Comparison of ENCODE assay signal across 8 cellular contexts in genomic region chr2:25981596-25982272, GRCh38. TPM values are rescaled to one million over a fixed set of nuclear protein-coding genes. Genes with fewer than 3 reads are reported as not detected.
DNase-seq lines count a peak whose midpoint lies in the region; ATAC-seq and TF ChIP-seq lines count a peak whose summit lies in the region.

No MANE protein-coding gene starts in this region.

- peak overlapping the region; percentile 70 for H3K4me2 ChIP-seq in trophoblast cell (ENCODE audit: low read length)

- peak overlapping the region; percentile 79 for H4K12ac ChIP-seq in trophoblast cell (ENCODE audit: low read depth, low read length)

- H3K4me1 ChIP-seq in trophoblast cell (ENCODE audit: control insufficient read depth in 1 of 2, insufficient read depth in 2 of 2, low read length in 2 of 2) = peaks cover 30 to 49% of the 10 kb centered on the region in 2 experiments

- peak overlapping the region; percentile 78 for H2BK5ac ChIP-seq in trophoblast cell (ENCODE audit: low read depth, low read length, poor library complexity)

- TF ChIP-seq CTCF in WI38 (IDR thresholded peaks at IDR 0.05; ENCODE audit: low read depth, low read length) (no peak), glutamatergic neuron (IDR thresholded peaks at IDR 0.05; ENCODE audit: partially characterized antibody, unreplicated experiment) (no peak)

- H3K27me3 ChIP-seq in trophoblast cell (ENCODE audit: insufficient read depth, low read length) = no peaks in the 10 kb centered on the region

- H3K79me2 ChIP-seq in trophoblast cell (ENCODE audit: control insufficient read depth, insufficient read depth, low read length, poor library complexity) = peaks cover 13% of the 10 kb centered on the region

- ATAC-seq in HG02840 (IDR thresholded peaks at IDR 0.05; ENCODE audit: low FRiP score, unreplicated experiment) = peak; percentile 14

- H2BK12ac ChIP-seq in trophoblast cell (ENCODE audit: low read length) = no peak overlapping the region

- H3K79me1 ChIP-seq in trophoblast cell (ENCODE audit: low read length) = peaks cover 31% of the 10 kb centered on the region

- no peak overlapping the region for H3K23ac ChIP-seq in trophoblast cell (ENCODE audit: low read length)

- H3K27me3 Mint-ChIP-seq in glutamatergic neuron (ENCODE audit: unreplicated experiment) = peaks cover 8% of the 10 kb centered on the region

- H3K27ac Mint-ChIP-seq in glutamatergic neuron (ENCODE audit: unreplicated experiment) = peak overlapping the region; percentile 77

- H3K36me3 ChIP-seq in trophoblast cell (ENCODE audit: control insufficient read depth in 1 of 2, insufficient read depth in 2 of 2, low read length in 2 of 2) = peaks cover 2 to 5% of the 10 kb centered on the region in 2 experiments

- peak overlapping the region; percentile 64 for H3K18ac ChIP-seq in trophoblast cell (ENCODE audit: low read length)

- H3K14ac ChIP-seq in trophoblast cell (ENCODE audit: low read length) = peak overlapping the region; percentile 25

- peaks cover 35% of the 10 kb centered on the region for H3K4me1 Mint-ChIP-seq in glutamatergic neuron (ENCODE audit: low read depth, unreplicated experiment)

- H3K27ac ChIP-seq in trophoblast cell (ENCODE audit: low read depth, low read length) = peak overlapping the region; percentile 83

- peak overlapping the region; percentile 2 for H3K4ac ChIP-seq in trophoblast cell (ENCODE audit: low read depth, low read length)

- DNase-seq in NCI-H510A treated with DMSO at 0.1 percent for 48 hours (lab: John Stamatoyannopoulos, UW) (peak; percentile 22), NCI-H510A (lab: John Stamatoyannopoulos, UW) (no peak), glutamatergic neuron (peak; percentile 53), trophoblast cell (peak in 1 of 2 donors; percentile 34), Ammon's horn (ENCODE audit: low spot score) (no peak), retina (no peak)

- H2AK5ac ChIP-seq in trophoblast cell (ENCODE audit: low read length) = peak overlapping the region; percentile 42

- H4K8ac ChIP-seq in trophoblast cell (ENCODE audit: low read depth, low read length) = peak overlapping the region; percentile 64

- WGBS in trophoblast cell (ENCODE audit: extremely low coverage, insufficient coverage, insufficient read length) = no CpG with 5 or more reads among the region's 44 CpGs

- H3K9ac ChIP-seq in trophoblast cell (ENCODE audit: low read length) = peak overlapping the region; percentile 83

- H4K91ac ChIP-seq in trophoblast cell (ENCODE audit: low read depth, low read length) = peak overlapping the region; percentile 83

- peaks cover 16% of the 10 kb centered on the region for H3K36me3 Mint-ChIP-seq in glutamatergic neuron (ENCODE audit: unreplicated experiment)

- peak overlapping the region; percentile 13 for H2AFZ ChIP-seq in trophoblast cell (ENCODE audit: insufficient read depth, low read length, poor library complexity)

- no peaks in the 10 kb centered on the region for H3K9me3 ChIP-seq in trophoblast cell (ENCODE audit: insufficient read depth, low read depth, low read length)

- peak overlapping the region; percentile 83 for H2BK120ac ChIP-seq in trophoblast cell (ENCODE audit: insufficient read depth, low read length, poor library complexity)

- H3K4me3 ChIP-seq in WI38 (ENCODE audit: low read depth, low read length) = peak overlapping the region; percentile 84
- H3K4me3 ChIP-seq in trophoblast cell (ENCODE audit: low read depth, low read length) = peak overlapping the region; percentile 80

- peaks cover 14% of the 10 kb centered on the region for H3K9me3 Mint-ChIP-seq in glutamatergic neuron (ENCODE audit: unreplicated experiment)

- H3K4me3 Mint-ChIP-seq in glutamatergic neuron (ENCODE audit: unreplicated experiment) = peak overlapping the region; percentile 92

RNA-seq across cellular contexts. Expression of gene KIF3C, which starts 0.6 kb away (rescaled TPM):
- total RNA-seq in glutamatergic neuron (ENCODE audit: unreplicated experiment) = 210 TPM
- 55.1 and 56.4 TPM in 2 replicates for polyA plus RNA-seq in trophoblast cell (2013)

RNA-seq across cellular contexts. Expression of gene RAB10, which starts 52.1 kb away (rescaled TPM):
- 168 TPM for total RNA-seq in glutamatergic neuron (ENCODE audit: unreplicated experiment)
- polyA plus RNA-seq in trophoblast cell (2013) = 138 and 141 TPM in 2 replicates

Comparison
In these comparisons a context has a peak if more than half of its experiments do, and no peak if none do; other contexts are left out.
1. DNase-seq: peak in NCI-H510A treated with DMSO at 0.1 percent for 48 hours (single experiment) and glutamatergic neuron (single experiment); none in NCI-H510A (single experiment), Ammon's horn (single experiment) and retina (single experiment).